8 cellular contexts compared by ENCODE assay signal in genomic region chr2:112584134-112584890, GRCh38. TPM values are rescaled to one million over a fixed set of nuclear protein-coding genes. Genes with fewer than 3 reads are reported as not detected.
DNase-seq lines count a peak whose midpoint lies in the region; ATAC-seq, FAIRE-seq and TF ChIP-seq lines count a peak whose summit lies in the region.

TSS of gene CHCHD5 (plus strand) at chr2:112584609. CDS start at chr2:112584648, 39 bp downstream.

- 0 out of 2 replicates have a peak, but pooled peaks cover 6% of the 10 kb centered on the region for H3F3A ChIP-seq in OCI-LY1 (ENCODE audit: insufficient read depth, low read length)

- peak within 1 kb of the TSS; percentile 74 for H3K4me3 ChIP-seq in OCI-LY1 (ENCODE audit: low read depth, low read length, poor library complexity, severe bottlenecking)
- H3K4me3 ChIP-seq in endodermal cell (ENCODE audit: low read length), result peak within 1 kb of the TSS; percentile 92

- peak; percentile 88 for ATAC-seq in GM21381 (IDR thresholded peaks at IDR 0.05; ENCODE audit: unreplicated experiment)

- H3K27ac Mint-ChIP-seq in endodermal cell, result peak within 1 kb of the TSS; percentile 99

- FAIRE-seq in HTR-8/SVneo (lab: Jason Lieb, UNC), result peak; percentile 74

- peaks cover 31% of the 10 kb centered on the region for H3K4me1 ChIP-seq in OCI-LY1 (ENCODE audit: insufficient read depth, low read length, severe bottlenecking)
- H3K4me1 ChIP-seq in endodermal cell (ENCODE audit: control insufficient read depth, insufficient read depth, low read length), result no peaks in the 10 kb centered on the region

- H3K27me3 ChIP-seq in OCI-LY1 (ENCODE audit: insufficient read depth, low read length) (no peaks in the 10 kb centered on the region), endodermal cell (ENCODE audit: control insufficient read depth, insufficient read depth, low read length, poor library complexity, severe bottlenecking) (no peaks in the 10 kb centered on the region)

- H3K27me3 Mint-ChIP-seq in endodermal cell (ENCODE audit: insufficient read depth), result no peaks in the 10 kb centered on the region

- 0% methylated on average over 32 to 54 of the region's 54 CpGs for WGBS in endodermal cell (ENCODE audit: insufficient coverage in 1 of 2, insufficient read length in 1 of 2), 2 experiments

- H3K4me2 ChIP-seq in OCI-LY1 (ENCODE audit: low read length), result peak within 1 kb of the TSS; percentile 80

- H3K9me2 ChIP-seq in OCI-LY1 (ENCODE audit: low read depth, low read length), result no peaks in the 10 kb centered on the region

- peaks cover 25% of the 10 kb centered on the region for H3K36me3 Mint-ChIP-seq in endodermal cell (ENCODE audit: low read depth)

- H3K9me3 Mint-ChIP-seq in endodermal cell, result no peaks in the 10 kb centered on the region

- H3K9ac ChIP-seq in OCI-LY1 (ENCODE audit: low read length), result peak within 1 kb of the TSS; percentile 81
- H3K9ac ChIP-seq in endodermal cell (ENCODE audit: extremely low read depth, low read length, poor library complexity, severe bottlenecking), result peak within 1 kb of the TSS; percentile 88

- H3K79me2 ChIP-seq in OCI-LY1 (ENCODE audit: insufficient read depth, low read length), result no peaks in the 10 kb centered on the region

- peak within 1 kb of the TSS; percentile 91 for H3K4me3 Mint-ChIP-seq in endodermal cell

- peaks cover 4% of the 10 kb centered on the region; the same call in 1 of the 2 replicates for H3K36me3 ChIP-seq in OCI-LY1 (ENCODE audit: insufficient read depth, low read length)
- H3K36me3 ChIP-seq in endodermal cell (ENCODE audit: control insufficient read depth, insufficient read depth, low read length), result peaks cover 23% of the 10 kb centered on the region

- H3K4me1 Mint-ChIP-seq in endodermal cell, result peaks cover 13% of the 10 kb centered on the region

- peak within 1 kb of the TSS; percentile 89 for H3K27ac ChIP-seq in OCI-LY1 (ENCODE audit: low read depth, low read length, poor library complexity, severe bottlenecking)
- H3K27ac ChIP-seq in endodermal cell (ENCODE audit: low read depth, low read length), result peak within 1 kb of the TSS; percentile 84

- no peak for TF ChIP-seq CTCF in OCI-LY1 (IDR thresholded peaks at IDR 0.05; ENCODE audit: low read length)
- TF ChIP-seq CTCF in endodermal cell (conservative IDR thresholded peaks at IDR 0.05), result peak; percentile 44

- 0 out of 2 replicates have a peak within 1 kb of the TSS, but pooled peaks have one; percentile 84 for H2AFZ ChIP-seq in OCI-LY1 (ENCODE audit: low read length)

- H3K9me3 ChIP-seq in OCI-LY1 (ENCODE audit: low read length) (no peaks in the 10 kb centered on the region), endodermal cell (ENCODE audit: control insufficient read depth, low read length) (no peaks in the 10 kb centered on the region)

- DNase-seq in COR-L47 (lab: John Stamatoyannopoulos, UW), result peak; percentile 95
- DNase-seq in HTR-8/SVneo (ENCODE audit: insufficient read length, low spot score), result peak; percentile 88
- peak; percentile 79 for DNase-seq in activated CD8-positive, alpha-beta memory T cell treated with anti-CD3 and anti-CD28 coated beads, Interleukin-2, amount 50 U/mL, for 24 hours (ENCODE audit: extremely low read depth)
- peak; percentile 97 for DNase-seq in endodermal cell
- DNase-seq in mesenteric fat pad (ENCODE audit: low spot score), result peak; percentile 98
- DNase-seq in stimulated activated CD8-positive, alpha-beta memory T cell treated with anti-CD3 and anti-CD28 coated beads, Interleukin-15, amount 100 ng/mL, for 1 hour (ENCODE audit: low read depth), result peak; percentile 84

- H4K20me1 ChIP-seq in OCI-LY1 (ENCODE audit: insufficient read depth, low read length), result no peaks in the 10 kb centered on the region

RNA-seq across cellular contexts. Expression of gene CHCHD5, which starts in this region (rescaled TPM):
- total RNA-seq in endodermal cell (10 to 100 TPM; 39.1 to 48.2 TPM), mesenteric fat pad (21.0 TPM)
- 48.5 TPM for polyA plus RNA-seq in endodermal cell (2013, experiment 1 of 2)
- 44.5 TPM for polyA plus RNA-seq in endodermal cell (2013, experiment 2 of 2)

Comparison
In these comparisons a context has a peak if more than half of its experiments do, and no peak if none do; other contexts are left out.
1. Peak in every context shown above with its lines: DNase-seq, ATAC-seq, H3K4me3 ChIP-seq and H3K27ac ChIP-seq.